ENCODE assay signal across 13 cellular contexts in genomic region chr14:103495854-103496253, GRCh38. TPM values are rescaled to one million over a fixed set of nuclear protein-coding genes. Genes with fewer than 3 reads are reported as not detected.
DNase-seq lines count a peak whose midpoint lies in the region; ATAC-seq and TF ChIP-seq lines count a peak whose summit lies in the region.
"Had no signal": no experiment of that assay in that cellular context is flagged by ENCODE, and none has a peak within 500 bp of the region (broad histone marks: within the 10 kb centered on the region; RNA-seq: fewer than 3 reads in every experiment).

No MANE protein-coding gene starts in this region.

- H3K4me3 ChIP-seq in RWPE2 (ENCODE audit: severe bottlenecking) (no peak overlapping the region), psoas muscle (no peak overlapping the region)
- H3K4me3 ChIP-seq: SJCRH30 had no signal

- H3K27me3 ChIP-seq in RWPE2 (ENCODE audit: insufficient read depth, poor library complexity, severe bottlenecking), result no peaks in the 10 kb centered on the region
- H3K27me3 ChIP-seq in psoas muscle (ENCODE audit: insufficient read depth in 3 of 3, low read length in 2 of 3), result no peaks in the 10 kb centered on the region
- H3K27me3 ChIP-seq: BE2C, SJCRH30 had no signal

- 51 to 63% (median 57%) methylated on average over 2 of the region's 2 CpGs for WGBS in psoas muscle, 3 donors

- in situ Hi-C loops in ACHN (cut with HindIII; ENCODE audit: low pct_ligation_motif_present, low pct_unique_long_range_greater_than_20kb, low sequenced_read_pairs), result no loop called here

- no peak overlapping the region for H3K27ac ChIP-seq in RWPE2 (ENCODE audit: poor library complexity, severe bottlenecking)
- H3K27ac ChIP-seq in psoas muscle, result peak overlapping the region; percentile 61
- H3K27ac ChIP-seq: SJCRH30 had no signal

- H3K36me3 ChIP-seq in RWPE2 (ENCODE audit: low read depth), result peaks cover 98% of the 10 kb centered on the region
- peaks cover 0 to 86% of the 10 kb centered on the region in 2 donors for H3K36me3 ChIP-seq in psoas muscle (ENCODE audit: insufficient read depth in 1 of 2, low read depth in 1 of 2)

- no peak for TF ChIP-seq CTCF in RWPE2 (IDR thresholded peaks at IDR 0.05; ENCODE audit: poor library complexity, severe bottlenecking)
- no peak for TF ChIP-seq CTCF in psoas muscle (IDR thresholded peaks at IDR 0.05)

- H3K9me3 ChIP-seq in RWPE2 (ENCODE audit: severe bottlenecking), result no peaks in the 10 kb centered on the region
- no peaks in the 10 kb centered on the region for H3K9me3 ChIP-seq in psoas muscle
- H3K9me3 ChIP-seq: BE2C, SJCRH30 had no signal

- intact Hi-C loops in left ventricle myocardium superior (cut with micrococcal nuclease), result no loop called here
- intact Hi-C loops in psoas muscle (cut with DNase I), result loop anchor here in 1 of 2 donors (10.0 kb wide), 1 partner anchor 49 kb away; no protein-coding TSS in a partner anchor

- H3K4me1 ChIP-seq in RWPE2 (ENCODE audit: insufficient read depth, poor library complexity, severe bottlenecking), result no peaks in the 10 kb centered on the region
- H3K4me1 ChIP-seq in psoas muscle, result peaks cover 33% of the 10 kb centered on the region
- H3K4me1 ChIP-seq: SJCRH30 had no signal

- ATAC-seq in RWPE2 (ENCODE audit: low read depth) (peak; percentile 15; the same call in 2 of the 3 replicates), left ventricle myocardium superior (peak; percentile 55), psoas muscle (peak in 3 of 4 donors; percentile 8 to 24 (median 21)), GM18870 (IDR thresholded peaks at IDR 0.05; ENCODE audit: unreplicated experiment) (no peak)

- peak; percentile 40 for DNase-seq in ELF-1 (ENCODE audit: low read depth, low spot score)
- no peak for DNase-seq in RWPE2 (ENCODE audit: low spot score)
- DNase-seq in left ventricle myocardium superior, result no peak
- no peak for DNase-seq in psoas muscle
- DNase-seq in ACHN, result no peak
- DNase-seq in T1000 (lab: John Stamatoyannopoulos, UW), result no peak
- DNase-seq: BE2C; CD4-positive, alpha-beta memory T cell; KG1; NCI-H1105; NCI-H187 treated with DMSO at 0.1 percent for 48 hours; SJCRH30 had no signal

RNA-seq across cellular contexts. Expression of gene CKB, which starts 26.8 kb away (rescaled TPM):
- total RNA-seq in left ventricle myocardium superior (533 TPM), psoas muscle (100 to 1,000 TPM in 1 of 4 donors, 10 to 100 TPM in 3; 19.5 to 116 (median 33.0) TPM)
- polyA plus RNA-seq in psoas muscle, result 100 to 1,000 TPM in 1 of 3 donors, 10 to 100 TPM in 2; 21.2 to 383 (median 67.0) TPM

RNA-seq across cellular contexts. Expression of gene TRMT61A, which starts 33.1 kb away (rescaled TPM):
- total RNA-seq in left ventricle myocardium superior (5.5 TPM), psoas muscle (10 to 100 TPM in 1 of 4 donors, 1 to 10 TPM in 3; 6.5 to 12.7 (median 7.8) TPM)
- 10 to 100 TPM; 13.1 to 29.5 (median 13.3) TPM for polyA plus RNA-seq in psoas muscle
